ENCODE assay signal across 1 cellular context in genomic region chr10:95561200-95562177, GRCh38.
TF ChIP-seq lines count a peak whose summit lies in the region.

Gene SORBS1, minus strand, starts transcription at chr10:95561371. Its CDS starts 120,236 bp downstream, at chr10:95441135.

TF ChIP-seq in HepG2, 621 proteins besides CTCF, POLR2A, EP300 and RAD21 (continued from another document and continues in another):
- TF ChIP-seq ZNF280D (CRISPR knock-in tag; IDR thresholded peaks at IDR 0.05) (no peak), GLI4 (CRISPR knock-in tag; IDR thresholded peaks at IDR 0.05; ENCODE audit: borderline replicate concordance) (no peak), ZNF556 (CRISPR knock-in tag; IDR thresholded peaks at IDR 0.05; ENCODE audit: borderline replicate concordance) (no peak), ZFY (CRISPR knock-in tag; IDR thresholded peaks at IDR 0.05) (peak; percentile 54), KDM1A (CRISPR knock-in tag; IDR thresholded peaks at IDR 0.05) (peak; percentile 95), ARID5B (CRISPR knock-in tag; IDR thresholded peaks at IDR 0.05) (peak; percentile 23; the same call in 1 of the 2 replicates), RORA (CRISPR knock-in tag; IDR thresholded peaks at IDR 0.05) (peak; percentile 73; the same call in 1 of the 2 replicates), ZNF512B (CRISPR knock-in tag; IDR thresholded peaks at IDR 0.05; ENCODE audit: borderline replicate concordance) (no peak), HOXD1 (CRISPR knock-in tag; IDR thresholded peaks at IDR 0.05) (no peak), ZNF609 (CRISPR knock-in tag; IDR thresholded peaks at IDR 0.05; ENCODE audit: borderline replicate concordance) (no peak), ZNF17 (CRISPR knock-in tag; IDR thresholded peaks at IDR 0.05) (no peak), GTF2F1 (IDR thresholded peaks at IDR 0.05; ENCODE audit: low read length) (no peak), ZNF547 (CRISPR knock-in tag; IDR thresholded peaks at IDR 0.05) (peak; percentile 81; the same call in 1 of the 2 replicates), TAF15 (IDR thresholded peaks at IDR 0.05; ENCODE audit: low read depth, low read length, poor library complexity, severe bottlenecking) (no peak), SMC3 (IDR thresholded peaks at IDR 0.05; ENCODE audit: low read length) (no peak), ZNF282 (IDR thresholded peaks at IDR 0.05; ENCODE audit: partially characterized antibody) (no peak), RBM39 (IDR thresholded peaks at IDR 0.05; ENCODE audit: low read depth, low read length, poor library complexity, severe bottlenecking) (no peak), THAP7 (CRISPR knock-in tag; IDR thresholded peaks at IDR 0.05) (no peak), NBN (conservative IDR thresholded peaks at IDR 0.05) (no peak), ZNF180 (CRISPR knock-in tag; IDR thresholded peaks at IDR 0.05; ENCODE audit: borderline replicate concordance, low read depth) (no peak), ZSCAN20 (CRISPR knock-in tag; IDR thresholded peaks at IDR 0.05; ENCODE audit: borderline replicate concordance) (no peak), GPN1 (CRISPR knock-in tag; IDR thresholded peaks at IDR 0.05; ENCODE audit: borderline replicate concordance) (no peak), HOXA9 (CRISPR knock-in tag; IDR thresholded peaks at IDR 0.05; ENCODE audit: borderline replicate concordance) (no peak), POLR2G (IDR thresholded peaks at IDR 0.05; ENCODE audit: low read depth, low read length) (peak; percentile 72), ZNF3 (CRISPR knock-in tag; IDR thresholded peaks at IDR 0.05) (no peak), IRF2 (CRISPR knock-in tag; IDR thresholded peaks at IDR 0.05) (no peak), TARDBP (CRISPR knock-in tag; IDR thresholded peaks at IDR 0.05) (peak; percentile 60), ZNF800 (CRISPR knock-in tag; IDR thresholded peaks at IDR 0.05) (0 out of 2 replicates have a peak, but pooled peaks have one; percentile 36), BCL6 (CRISPR knock-in tag; IDR thresholded peaks at IDR 0.05) (no peak; the same call in 1 of the 2 replicates), DR1 (CRISPR knock-in tag; IDR thresholded peaks at IDR 0.05) (peak; percentile 83; the same call in 1 of the 2 replicates), SRSF4 (IDR thresholded peaks at IDR 0.05; ENCODE audit: low read depth, low read length, poor library complexity, severe bottlenecking) (no peak), ZNF660 (CRISPR knock-in tag; IDR thresholded peaks at IDR 0.05; ENCODE audit: borderline replicate concordance, low read depth) (no peak), ZNF570 (CRISPR knock-in tag; IDR thresholded peaks at IDR 0.05; ENCODE audit: borderline replicate concordance) (no peak), POLR2AphosphoS2 (IDR thresholded peaks at IDR 0.05; ENCODE audit: low read depth, low read length) (no peak), ZC3H13 (CRISPR knock-in tag; IDR thresholded peaks at IDR 0.05) (no peak), PREB (CRISPR knock-in tag; IDR thresholded peaks at IDR 0.05) (no peak), ZNF432 (CRISPR knock-in tag; IDR thresholded peaks at IDR 0.05; ENCODE audit: borderline replicate concordance) (no peak), XRCC5 (optimal IDR thresholded peaks at IDR 0.05; ENCODE audit: low read length) (no peak), HNF4G (IDR thresholded peaks at IDR 0.05; ENCODE audit: borderline replicate concordance, low read depth, low read length) (no peak), HNF4G (CRISPR knock-in tag; IDR thresholded peaks at IDR 0.05; ENCODE audit: borderline replicate concordance, low read depth) (no peak), YEATS2 (CRISPR knock-in tag; IDR thresholded peaks at IDR 0.05; ENCODE audit: borderline replicate concordance) (no peak), HINFP (CRISPR knock-in tag; IDR thresholded peaks at IDR 0.05; ENCODE audit: low read depth) (0 out of 2 replicates have a peak, but pooled peaks have one; percentile 58), ZFAT (CRISPR knock-in tag; conservative IDR thresholded peaks at IDR 0.05) (no peak), MLLT10 (CRISPR knock-in tag; IDR thresholded peaks at IDR 0.05) (no peak), ZNF614 (CRISPR knock-in tag; IDR thresholded peaks at IDR 0.05; ENCODE audit: borderline replicate concordance) (no peak)
